Comparison of ENCODE assay signal across 10 cellular contexts in the genomic region with DNA sequence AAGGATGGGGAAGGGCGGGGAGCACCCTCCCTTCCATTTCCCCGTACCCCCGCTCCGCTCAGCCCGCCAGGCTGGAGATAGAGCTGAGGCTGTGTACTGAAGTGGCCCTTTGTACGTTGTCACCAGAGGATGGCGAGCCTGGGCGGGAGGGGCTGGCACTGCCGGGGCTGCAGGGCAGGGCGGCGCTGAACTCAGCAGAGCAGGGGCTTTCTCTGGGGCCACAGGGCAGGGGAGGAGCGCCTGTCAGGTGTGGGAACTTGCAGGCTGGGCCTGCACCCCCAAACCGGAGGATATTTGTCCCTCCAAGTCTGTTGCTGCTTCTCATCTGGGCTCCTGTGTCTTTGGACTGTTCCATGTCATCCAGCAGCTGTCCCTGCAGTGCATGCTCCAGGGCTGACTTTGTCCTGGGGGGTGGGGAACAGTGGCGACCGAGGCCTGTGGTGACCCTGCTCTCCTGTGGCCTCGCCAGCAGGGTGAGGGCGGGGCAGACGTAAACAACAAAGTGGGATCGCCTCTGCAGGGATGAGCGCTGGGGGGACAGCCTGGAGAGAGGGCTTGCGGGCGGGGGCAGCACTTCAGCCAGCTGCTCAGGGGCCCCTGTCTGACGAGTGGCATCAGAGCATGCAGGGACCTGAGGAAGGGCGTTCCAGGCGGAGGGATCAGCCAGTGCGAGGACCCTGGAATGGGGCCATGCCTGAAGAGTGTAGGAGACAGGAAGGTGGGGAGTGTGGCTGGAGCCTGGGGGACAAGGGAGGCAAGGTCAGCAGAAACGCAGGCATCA. TPM values are rescaled to one million over a fixed set of nuclear protein-coding genes. Genes with fewer than 3 reads are reported as not detected.
A peak's percentile ranks its signal among the peaks of the same experiment; 100 is the strongest.
DNase-seq lines count a peak whose midpoint lies in the region; TF ChIP-seq lines count a peak whose summit lies in the region.
"Had no signal": no experiment of that assay in that cellular context is flagged by ENCODE, and none has a peak within 500 bp of the region (broad histone marks: within the 10 kb centered on the region; RNA-seq: fewer than 3 reads in every experiment).

No MANE protein-coding gene starts in this region.

- peak overlapping the region; percentile 95 for H3K27ac ChIP-seq in SU-DHL-6 (ENCODE audit: low read depth, low read length)
- peak overlapping the region; percentile 100 for H3K27ac ChIP-seq in layer of hippocampus (ENCODE audit: low read depth, low read length)
- peak overlapping the region in 11 of 21 experiments; percentile 15 to 73 (median 47) for H3K27ac ChIP-seq in skin epidermis

- peaks cover 37% of the 10 kb centered on the region for H3F3A ChIP-seq in SU-DHL-6 (ENCODE audit: insufficient read depth)

- H3K4me1 Mint-ChIP-seq in endothelial cell (ENCODE audit: unreplicated experiment) = peaks cover 15% of the 10 kb centered on the region

- H3K27me3 ChIP-seq in SU-DHL-6 (ENCODE audit: low read length) (no peaks in the 10 kb centered on the region), layer of hippocampus (ENCODE audit: control insufficient read depth, insufficient read depth, low read length) (no peaks in the 10 kb centered on the region)

- H3K27ac Mint-ChIP-seq in endothelial cell (ENCODE audit: unreplicated experiment) = no peak overlapping the region

- no peaks in the 10 kb centered on the region for H3K9me2 ChIP-seq in SU-DHL-6 (replicated peaks; ENCODE audit: insufficient read depth, low read length)

- H3K9ac ChIP-seq in SU-DHL-6 (ENCODE audit: low read length) = peak overlapping the region; percentile 54

- no peaks in the 10 kb centered on the region for H4K20me1 ChIP-seq in SU-DHL-6 (ENCODE audit: low read depth, low read length)

- DNase-seq in NCI-H2107 treated with DMSO at 0.1 percent for 48 hours (lab: John Stamatoyannopoulos, UW; ENCODE audit: unreplicated experiment) = peak; percentile 24
- DNase-seq in NCI-H2107 (lab: John Stamatoyannopoulos, UW) = no peak
- DNase-seq in NCI-H1105 treated with DMSO at 0.1 percent for 48 hours (lab: John Stamatoyannopoulos, UW) = no peak
- DNase-seq in NCI-H2029 treated with DMSO at 0.1 percent for 48 hours (lab: John Stamatoyannopoulos, UW) = no peak
- no peak for DNase-seq in endothelial cell (ENCODE audit: low spot score)
- DNase-seq: activated effector memory CD4-positive, alpha-beta T cell treated with Interleukin-2 at 50 U/mL for 16 hours; NCI-H1694 had no signal

- H3K79me2 ChIP-seq in SU-DHL-6 (ENCODE audit: insufficient read depth, low read length) = peaks cover 91% of the 10 kb centered on the region

- H3K27me3 Mint-ChIP-seq in endothelial cell (ENCODE audit: unreplicated experiment) = peaks cover 5% of the 10 kb centered on the region

- H3K9me3 ChIP-seq in SU-DHL-6 (ENCODE audit: insufficient read depth, low read length) = no peaks in the 10 kb centered on the region

- H3K4me2 ChIP-seq in SU-DHL-6 (ENCODE audit: low read depth, low read length, poor library complexity, severe bottlenecking) = peak overlapping the region; percentile 93

- TF ChIP-seq CTCF in SU-DHL-6 (IDR thresholded peaks at IDR 0.05; ENCODE audit: insufficient read depth, low read length, poor library complexity, severe bottlenecking) (no peak), endothelial cell (IDR thresholded peaks at IDR 0.05; ENCODE audit: unreplicated experiment) (no peak)

- H3K36me3 ChIP-seq in SU-DHL-6 (ENCODE audit: low read length) = no peaks in the 10 kb centered on the region

- H3K9me3 Mint-ChIP-seq in endothelial cell (ENCODE audit: unreplicated experiment) = no peaks in the 10 kb centered on the region

- H2AFZ ChIP-seq in SU-DHL-6 (ENCODE audit: low read depth, low read length, severe bottlenecking) = no peak overlapping the region

- no peaks in the 10 kb centered on the region for H3K36me3 Mint-ChIP-seq in endothelial cell (ENCODE audit: low read depth, unreplicated experiment)

- H3K4me3 Mint-ChIP-seq in endothelial cell (ENCODE audit: unreplicated experiment) = no peak overlapping the region

- H3K4me3 ChIP-seq in SU-DHL-6 (ENCODE audit: insufficient read depth, low read length, poor library complexity, severe bottlenecking) (peak overlapping the region; percentile 15), skin epidermis (no peak overlapping the region)

RNA-seq across cellular contexts. Expression of gene MGAT3, which starts 13.1 kb away (rescaled TPM):
- total RNA-seq in endothelial cell (ENCODE audit: unreplicated experiment) = 0.87 TPM

RNA-seq across cellular contexts. Expression of gene MIEF1, which starts 32.2 kb away (rescaled TPM):
- total RNA-seq in endothelial cell (ENCODE audit: unreplicated experiment) = 29.2 TPM

RNA-seq across cellular contexts. Expression of gene ATF4, which starts 50.5 kb away (rescaled TPM):
- total RNA-seq in endothelial cell (ENCODE audit: unreplicated experiment) = 312 TPM

Comparison
In these comparisons a context has a peak if more than half of its experiments do, and no peak if none do; other contexts are left out.
1. H3K27ac ChIP-seq: peak in every context shown above with its lines; median percentile 100 in layer of hippocampus; 95 in SU-DHL-6; 47 in skin epidermis.